Comparison of ENCODE assay signal across 8 cellular contexts in genomic region chr19:17718988-17719711, GRCh38.
DNase-seq lines count a peak whose midpoint lies in the region; ATAC-seq and TF ChIP-seq lines count a peak whose summit lies in the region.

Gene MAP1S, plus strand, starts transcription at chr19:17719480. Its CDS starts 23 bp downstream, at chr19:17719503.

- DNase-seq in COR-L47 (lab: John Stamatoyannopoulos, UW), result peak; percentile 40
- DNase-seq in LNCaP clone FGC (ENCODE audit: low read depth), result peak; percentile 15
- peak; percentile 32 to 68 (median 49) for DNase-seq in T-helper 2 cell
- peak in 44 of 58 donors; percentile 8 to 68 (median 38) for DNase-seq in anterior cingulate cortex (lab: John Stamatoyannopoulos, UW)
- DNase-seq in hepatic stellate cell (ENCODE audit: low spot score), result peak; percentile 81
- DNase-seq in retina, result peak; percentile 91

- no peak for TF ChIP-seq CTCF in LNCaP clone FGC (IDR thresholded peaks at IDR 0.05; ENCODE audit: control insufficient read depth, extremely low read depth, insufficient read depth)

- H3K4me3 ChIP-seq in LNCaP clone FGC (ENCODE audit: low read depth, low read length), result peak within 1 kb of the TSS; percentile 96

- ATAC-seq in GM21381 (IDR thresholded peaks at IDR 0.05; ENCODE audit: unreplicated experiment), result peak; percentile 77
- no peak for ATAC-seq in GM18858 (IDR thresholded peaks at IDR 0.05; ENCODE audit: unreplicated experiment)

Comparison
In these comparisons a context has a peak if more than half of its experiments do, and no peak if none do; other contexts are left out.
1. DNase-seq: peak in every context shown above with its lines; median percentile 91 in retina; 81 in hepatic stellate cell; 49 in T-helper 2 cell; 40 in COR-L47; 38 in anterior cingulate cortex; 15 in LNCaP clone FGC.